ENCODE assay signal across 20 cellular contexts in genomic region chr4:149707862-149708261, GRCh38.
DNase-seq lines count a peak whose midpoint lies in the region; ATAC-seq, FAIRE-seq and TF ChIP-seq lines count a peak whose summit lies in the region.
"Had no signal": no experiment of that assay in that cellular context is flagged by ENCODE, and none has a peak within 500 bp of the region (broad histone marks: within the 10 kb centered on the region; RNA-seq: fewer than 3 reads in every experiment).

No MANE protein-coding gene starts in this region.

- H3K23ac ChIP-seq in IMR-90 (ENCODE audit: low read depth, low read length), result no peak overlapping the region

- H2AK5ac ChIP-seq in IMR-90 (ENCODE audit: low read depth, low read length), result no peak overlapping the region

- H3K36me3 ChIP-seq in IMR-90 (ENCODE audit: control insufficient read depth, insufficient read depth, low read length), result no peaks in the 10 kb centered on the region
- no peaks in the 10 kb centered on the region for H3K36me3 ChIP-seq in PC-3 (ENCODE audit: low read depth, low read length)
- H3K36me3 ChIP-seq in endothelial cell of umbilical vein (ENCODE audit: control insufficient read depth in 2 of 2, extremely low read depth in 1 of 2, insufficient read depth in 2 of 2, low read length in 2 of 2), result no peaks in the 10 kb centered on the region
- H3K36me3 ChIP-seq in smooth muscle cell (ENCODE audit: low read depth), result no peaks in the 10 kb centered on the region
- H3K36me3 ChIP-seq: BE2C had no signal

- intact Hi-C loops in IMR-90 (cut with micrococcal nuclease) (no loop called here), PC-3 (cut with micrococcal nuclease) (loop anchor here (2.0 to 10.0 kb wide), 3 partner anchors 114 to 193 kb away; no protein-coding TSS in a partner anchor), endothelial cell of umbilical vein (cut with micrococcal nuclease) (loop anchor here (1.0 kb wide), 1 partner anchor 115 kb away; no protein-coding TSS in a partner anchor)

- no CpG with 5 or more reads among the region's 1 CpG for WGBS in IMR-90 (ENCODE audit: extremely low coverage in 2 of 2, insufficient read length in 1 of 2), 2 experiments
- WGBS in smooth muscle cell (ENCODE audit: low lambda C conversion rate), result 23% methylated on average over 1 of the region's 1 CpG

- H2BK15ac ChIP-seq in IMR-90 (ENCODE audit: low read depth, low read length), result no peak overlapping the region

- in situ Hi-C loops in IMR-90 (cut with MboI; ENCODE audit: low sequenced_read_pairs), result no loop called here

- no peak overlapping the region for H4K8ac ChIP-seq in IMR-90 (ENCODE audit: low read depth in 2 of 2, low read length in 2 of 2)

- DNase-seq in IMR-90 (no peak), PC-3 (no peak), endothelial cell of umbilical vein (ENCODE audit: low read depth, low spot score) (peak; percentile 9), smooth muscle cell (lab: John Stamatoyannopoulos, UW; ENCODE audit: unreplicated experiment) (no peak)
- DNase-seq: BE2C; CD4-positive, alpha-beta memory T cell; DND-41; GDM1; HCEC 1CT; HFFc6 had no signal

- H3K18ac ChIP-seq in IMR-90 (ENCODE audit: low read depth, low read length), result no peak overlapping the region

- H3K4me3 ChIP-seq in IMR-90 (ENCODE audit: insufficient read depth, low read depth, low read length) (no peak overlapping the region), PC-3 (ENCODE audit: low read length) (no peak overlapping the region), endothelial cell of umbilical vein (replicated peaks in 1 of 3; ENCODE audit: insufficient read depth in 1 of 3, low read depth in 1 of 3, low read length in 3 of 3) (no peak overlapping the region), smooth muscle cell (no peak overlapping the region)
- H3K4me3 ChIP-seq: A549 had no signal

- H2AFZ ChIP-seq in IMR-90 (replicated peaks; ENCODE audit: low read length, poor library complexity) (no peak overlapping the region), PC-3 (ENCODE audit: low read length) (no peak overlapping the region), endothelial cell of umbilical vein (ENCODE audit: low read depth, low read length) (no peak overlapping the region), smooth muscle cell (ENCODE audit: low read depth) (no peak overlapping the region)

- no peaks in the 10 kb centered on the region for H3K9me3 ChIP-seq in IMR-90 (ENCODE audit: control insufficient read depth, insufficient read depth, low read length)
- no peaks in the 10 kb centered on the region for H3K9me3 ChIP-seq in PC-3 (ENCODE audit: low read length)
- H3K9me3 ChIP-seq in endothelial cell of umbilical vein (replicated peaks; ENCODE audit: control insufficient read depth, insufficient read depth, low read length), result no peaks in the 10 kb centered on the region
- H3K9me3 ChIP-seq in smooth muscle cell (replicated peaks; ENCODE audit: low read depth), result no peaks in the 10 kb centered on the region
- H3K9me3 ChIP-seq: A549, BE2C had no signal

- H3K56ac ChIP-seq in IMR-90 (ENCODE audit: extremely low read depth, insufficient read depth, low read length), result no peak overlapping the region

- no peaks in the 10 kb centered on the region for H3K27me3 ChIP-seq in IMR-90 (ENCODE audit: control insufficient read depth, insufficient read depth, low read length)
- no peaks in the 10 kb centered on the region for H3K27me3 ChIP-seq in PC-3 (ENCODE audit: low read length)
- no peaks in the 10 kb centered on the region for H3K27me3 ChIP-seq in endothelial cell of umbilical vein (ENCODE audit: control insufficient read depth in 2 of 2, insufficient read depth in 2 of 2, low read length in 2 of 2)
- no peaks in the 10 kb centered on the region for H3K27me3 ChIP-seq in smooth muscle cell (ENCODE audit: low read depth)
- H3K27me3 ChIP-seq: BE2C had no signal

- TF ChIP-seq CTCF in IMR-90 (conservative IDR thresholded peaks at IDR 0.05; ENCODE audit: low read depth, low read length) (no peak), PC-3 (conservative IDR thresholded peaks at IDR 0.05; ENCODE audit: low read depth, low read length) (no peak), endothelial cell of umbilical vein (IDR thresholded peaks at IDR 0.05; ENCODE audit: extremely low read depth in 1 of 2, insufficient read depth in 1 of 2, low read depth in 1 of 2, low read length in 2 of 2) (no peak), smooth muscle cell (IDR thresholded peaks at IDR 0.05; ENCODE audit: borderline replicate concordance, insufficient read depth, poor library complexity, severe bottlenecking) (no peak)

- H3F3A ChIP-seq in PC-3 (ENCODE audit: low read length, unreplicated experiment), result peaks cover 6% of the 10 kb centered on the region
- no peaks in the 10 kb centered on the region for H3F3A ChIP-seq in smooth muscle cell (ENCODE audit: low read depth)

- no peak overlapping the region for H2BK20ac ChIP-seq in IMR-90 (ENCODE audit: low read depth, low read length)

- H4K20me1 ChIP-seq in IMR-90 (ENCODE audit: insufficient read depth, low read length) (no peaks in the 10 kb centered on the region), PC-3 (ENCODE audit: low read length) (no peaks in the 10 kb centered on the region), endothelial cell of umbilical vein (replicated peaks; ENCODE audit: control insufficient read depth, extremely low read depth, insufficient read depth, low read length) (no peaks in the 10 kb centered on the region), smooth muscle cell (ENCODE audit: low read depth) (no peaks in the 10 kb centered on the region)

- H3K14ac ChIP-seq in IMR-90 (replicated peaks; ENCODE audit: low read depth, low read length), result peak overlapping the region; percentile 44; the same call in 1 of the 2 replicates

- POLR2A ChIA-PET in IMR-90 (lab: Charles Lee; ENCODE audit: unreplicated experiment), result no interaction called here
- POLR2A ChIA-PET in PC-3 (lab: Charles Lee; ENCODE audit: unreplicated experiment), result no interaction called here
- POLR2A ChIA-PET in endothelial cell of umbilical vein (lab: Charles Lee), result no interaction called here

- no peak for ATAC-seq in IMR-90 (ENCODE audit: low read depth)
- no peak for ATAC-seq in PC-3
- no peak for ATAC-seq in HG02885 (IDR thresholded peaks at IDR 0.05; ENCODE audit: poor library complexity, unreplicated experiment)
- no peak for ATAC-seq in HG02623 (IDR thresholded peaks at IDR 0.05; ENCODE audit: unreplicated experiment)
- no peak for ATAC-seq in HG02973 (IDR thresholded peaks at IDR 0.05; ENCODE audit: unreplicated experiment)
- ATAC-seq: A549, HepG2 had no signal

- H3K4me2 ChIP-seq in IMR-90 (ENCODE audit: low read depth, low read length) (no peak overlapping the region), PC-3 (ENCODE audit: low read length) (peak overlapping the region; percentile 54; the same call in 1 of the 2 replicates), endothelial cell of umbilical vein (ENCODE audit: insufficient read depth, low read length) (no peak overlapping the region), smooth muscle cell (peak overlapping the region; percentile 13)
- H3K4me2 ChIP-seq: A549 had no signal

- H3K9me1 ChIP-seq in IMR-90 (ENCODE audit: insufficient read depth, low read length) (no peaks in the 10 kb centered on the region), endothelial cell of umbilical vein (replicated peaks; ENCODE audit: control insufficient read depth, extremely low read depth, insufficient read depth, low read length) (no peaks in the 10 kb centered on the region)

- H4K91ac ChIP-seq in IMR-90 (ENCODE audit: insufficient read depth, low read depth, low read length), result no peak overlapping the region

- H4K5ac ChIP-seq in IMR-90 (ENCODE audit: low read depth, low read length), result no peak overlapping the region

- dilution Hi-C loops in IMR-90 (cut with HindIII; ENCODE audit: low sequenced_read_pairs, unreplicated experiment), result no loop called here
- dilution Hi-C loops in endothelial cell of umbilical vein (cut with MboI; ENCODE audit: extremely low pct_ligation_motif_present, low sequenced_read_pairs), result no loop called here

- no peaks in the 10 kb centered on the region for H3K79me1 ChIP-seq in IMR-90 (ENCODE audit: low read depth in 1 of 2, low read length in 2 of 2)

- no peaks in the 10 kb centered on the region for H3K79me2 ChIP-seq in PC-3 (ENCODE audit: low read length)
- no peaks in the 10 kb centered on the region for H3K79me2 ChIP-seq in endothelial cell of umbilical vein (ENCODE audit: control insufficient read depth, insufficient read depth, low read length)
- H3K79me2 ChIP-seq in smooth muscle cell (ENCODE audit: low read depth), result no peaks in the 10 kb centered on the region

- no peak for TF ChIP-seq RAD21 in IMR-90 (IDR thresholded peaks at IDR 0.05; ENCODE audit: low read length)

- no peak overlapping the region for H2BK120ac ChIP-seq in IMR-90 (ENCODE audit: low read depth, low read length)

- no peaks in the 10 kb centered on the region for H3K9me2 ChIP-seq in PC-3 (replicated peaks; ENCODE audit: low read length)

- no peak overlapping the region for H3K9ac ChIP-seq in IMR-90 (ENCODE audit: low read depth, low read length)
- no peak overlapping the region for H3K9ac ChIP-seq in PC-3 (ENCODE audit: low read length)
- H3K9ac ChIP-seq in endothelial cell of umbilical vein (replicated peaks; ENCODE audit: extremely low read depth, insufficient read depth, low read length), result no peak overlapping the region
- no peak overlapping the region for H3K9ac ChIP-seq in smooth muscle cell (ENCODE audit: low read depth)

- BruUV-seq in IMR-90 (replicated peaks; lab: Mats Ljungman, UMichigan) (no TSS peak), PC-3 (replicated peaks; lab: Mats Ljungman, UMichigan) (no TSS peak), endothelial cell of umbilical vein (replicated peaks; lab: Mats Ljungman, UMichigan) (no TSS peak)

- no peak for FAIRE-seq in endothelial cell of umbilical vein (lab: Jason Lieb, UNC)
- FAIRE-seq: A549, D721Med, GM12892, H1, HepG2, HTR-8/SVneo had no signal

- H3K27ac ChIP-seq in IMR-90 (ENCODE audit: insufficient read depth, low read length) (no peak overlapping the region), PC-3 (ENCODE audit: low read length) (peak overlapping the region; percentile 50; the same call in 1 of the 2 replicates), endothelial cell of umbilical vein (ENCODE audit: insufficient read depth, low read depth, low read length) (no peak overlapping the region), smooth muscle cell (ENCODE audit: low read depth) (peak overlapping the region; percentile 55)
- H3K27ac ChIP-seq: A549, C4-2B had no signal

- H3K4me1 ChIP-seq in IMR-90 (ENCODE audit: control insufficient read depth, insufficient read depth, low read length) (0 out of 2 replicates have a peak, but pooled peaks cover 2% of the 10 kb centered on the region), PC-3 (ENCODE audit: insufficient read depth, low read length) (peaks cover 28% of the 10 kb centered on the region), endothelial cell of umbilical vein (ENCODE audit: control insufficient read depth, extremely low read depth, insufficient read depth, low read length) (peaks cover 7% of the 10 kb centered on the region), smooth muscle cell (ENCODE audit: low read depth) (no peaks in the 10 kb centered on the region)
- H3K4me1 ChIP-seq: A549, BE2C had no signal

- no peak overlapping the region for H2BK5ac ChIP-seq in IMR-90 (ENCODE audit: low read depth, low read length, poor library complexity, severe bottlenecking)

- CTCF ChIA-PET in IMR-90 (lab: Yijun Ruan, JAX), result no interaction called here
- CTCF ChIA-PET in PC-3 (lab: Charles Lee), result no interaction called here
- CTCF ChIA-PET in endothelial cell of umbilical vein (lab: Charles Lee), result no interaction called here

- H2AK9ac ChIP-seq in IMR-90 (replicated peaks; ENCODE audit: low read depth, low read length, poor library complexity), result no peak overlapping the region

- no peak overlapping the region for H3K4ac ChIP-seq in IMR-90 (ENCODE audit: low read depth, low read length)

- TF ChIP-seq POLR2A in IMR-90 (IDR thresholded peaks at IDR 0.05; ENCODE audit: low read depth, low read length) (no peak), endothelial cell of umbilical vein (IDR thresholded peaks at IDR 0.05; ENCODE audit: low read depth, low read length) (no peak)

Comparison
In these comparisons a context has a peak if more than half of its experiments do, and no peak if none do; other contexts are left out.
1. H3K27ac ChIP-seq: peak in PC-3 (single experiment) and smooth muscle cell (single experiment); none in IMR-90 (single experiment) and endothelial cell of umbilical vein (single experiment).
2. H3K4me2 ChIP-seq: peak in PC-3 (single experiment) and smooth muscle cell (single experiment); none in IMR-90 (single experiment) and endothelial cell of umbilical vein (single experiment).